In the genomic region with DNA sequence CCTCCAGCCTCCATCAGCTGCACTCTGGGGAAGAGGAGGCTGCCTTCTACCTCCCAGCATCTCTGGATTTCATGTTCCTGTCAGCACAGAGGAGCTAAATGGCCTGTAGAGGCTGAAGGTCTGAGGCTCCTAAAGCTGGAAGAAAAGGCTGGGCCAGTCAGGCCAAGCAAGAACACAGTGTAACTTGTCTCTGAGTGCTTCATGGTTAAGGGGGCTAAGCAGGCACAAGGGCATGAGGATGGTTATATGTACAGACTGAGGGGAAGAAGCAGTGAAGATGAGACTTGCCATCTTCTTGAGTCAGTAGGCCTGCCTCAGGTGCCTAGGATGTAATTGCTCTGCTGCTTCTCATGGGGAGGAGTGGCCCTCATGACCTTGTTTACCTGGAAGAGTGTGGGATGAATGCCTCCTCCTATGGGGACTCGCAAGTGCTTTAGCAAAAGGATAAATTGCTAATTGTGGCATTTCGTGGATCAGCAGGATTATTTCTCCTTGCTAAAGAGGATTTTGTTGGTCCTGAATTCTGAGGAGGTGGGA, we compare ENCODE assay signal across 1 cellular context.
TF ChIP-seq lines count a peak whose summit lies in the region.

No MANE protein-coding gene starts in this region.

TF ChIP-seq in endothelial cell of umbilical vein, 7 proteins besides CTCF, POLR2A, EP300 and RAD21:
- TF ChIP-seq EZH2 (IDR thresholded peaks at IDR 0.05; ENCODE audit: borderline replicate concordance, low read depth, low read length, severe bottlenecking) (no peak), POLR2AphosphoS5 (IDR thresholded peaks at IDR 0.05; ENCODE audit: insufficient read depth, low read depth, low read length) (no peak), JUN (IDR thresholded peaks at IDR 0.05; ENCODE audit: borderline replicate concordance, insufficient read depth, insufficient read length, low read depth) (no peak), FOS (IDR thresholded peaks at IDR 0.05; ENCODE audit: borderline replicate concordance, insufficient read depth, low read length) (no peak), GATA2 (IDR thresholded peaks at IDR 0.05; ENCODE audit: insufficient read depth, insufficient read length, low read depth, low read length) (no peak), MYC (IDR thresholded peaks at IDR 0.05; ENCODE audit: low read depth, low read length) (no peak)
- TF ChIP-seq, protein P1, sequence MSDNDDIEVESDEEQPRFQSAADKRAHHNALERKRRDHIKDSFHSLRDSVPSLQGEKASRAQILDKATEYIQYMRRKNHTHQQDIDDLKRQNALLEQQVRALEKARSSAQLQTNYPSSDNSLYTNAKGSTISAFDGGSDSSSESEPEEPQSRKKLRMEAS (IDR thresholded peaks at IDR 0.05; ENCODE audit: insufficient read depth, insufficient read length) = no peak
